ENCODE assay signal across 27 cellular contexts in genomic region chr10:33233635-33234034, GRCh38.
DNase-seq lines count a peak whose midpoint lies in the region; ATAC-seq and TF ChIP-seq lines count a peak whose summit lies in the region.
"Had no signal": no experiment of that assay in that cellular context is flagged by ENCODE, and none has a peak within 500 bp of the region (broad histone marks: within the 10 kb centered on the region; RNA-seq: fewer than 3 reads in every experiment).

No MANE protein-coding gene starts in this region.

- H3F3A ChIP-seq in GM23248 (ENCODE audit: insufficient read depth): peaks cover 95% of the 10 kb centered on the region

- no peak for TF ChIP-seq CTCF in brain microvascular endothelial cell (IDR thresholded peaks at IDR 0.05; ENCODE audit: low read depth, low read length, missing control alignments)
- no peak for TF ChIP-seq CTCF in lower lobe of right lung (IDR thresholded peaks at IDR 0.05)

- in situ Hi-C loops in GM23248 (cut with MboI): no loop called here
- in situ Hi-C loops in brain microvascular endothelial cell (cut with HindIII; ENCODE audit: low pct_ligation_motif_present, low sequenced_read_pairs): no loop called here

- H3K36me3 ChIP-seq in GM23248 (ENCODE audit: low read depth): no peaks in the 10 kb centered on the region
- H3K36me3 ChIP-seq in brain microvascular endothelial cell (replicated peaks): peaks cover 15% of the 10 kb centered on the region
- peaks cover 7% of the 10 kb centered on the region for H3K36me3 ChIP-seq in lower lobe of right lung
- H3K36me3 ChIP-seq in skeletal muscle satellite cell (ENCODE audit: insufficient read depth, low read length): peaks cover 44% of the 10 kb centered on the region

- H3K27ac ChIP-seq in GM23248 (peak overlapping the region; percentile 91), brain microvascular endothelial cell (peak overlapping the region; percentile 52), lower lobe of right lung (peak overlapping the region; percentile 20)
- H3K27ac ChIP-seq: BLaER1 treated with 17β-estradiol and CSF1 and Interleukin-3, amounts not matched to agents 10 nM and 100 nM; PC-9 had no signal

- H3K4me3 ChIP-seq in GM23248 (no peak overlapping the region), brain microvascular endothelial cell (ENCODE audit: low read depth, low read length) (no peak overlapping the region), lower lobe of right lung (no peak overlapping the region), skeletal muscle satellite cell (ENCODE audit: low read length) (no peak overlapping the region)
- H3K4me3 ChIP-seq: BLaER1 treated with 17β-estradiol and CSF1 and Interleukin-3, amounts not matched to agents 10 nM and 100 nM; PC-9; spleen had no signal

- H2AFZ ChIP-seq in GM23248: no peak overlapping the region
- H2AFZ ChIP-seq: PC-9 had no signal

- H3K4me1 ChIP-seq in GM23248 (ENCODE audit: insufficient read depth) (peaks cover 75% of the 10 kb centered on the region), lower lobe of right lung (peaks cover 34% of the 10 kb centered on the region), skeletal muscle satellite cell (ENCODE audit: control insufficient read depth, insufficient read depth, low read length) (peaks cover 62% of the 10 kb centered on the region)
- H3K4me1 ChIP-seq: BLaER1 treated with 17β-estradiol and CSF1 and Interleukin-3, amounts not matched to agents 10 nM and 100 nM had no signal

- intact Hi-C loops in lower lobe of right lung (cut with DNase I): no loop called here

- 66 to 70% methylated on average over 3 of the region's 3 CpGs for WGBS in GM23248 (ENCODE audit: low coverage in 1 of 2, low lambda C conversion rate in 2 of 2, missing lambda C conversion rate in 2 of 2), 2 experiments

- peak overlapping the region; percentile 55 for H3K4me2 ChIP-seq in GM23248 (ENCODE audit: unreplicated experiment)
- H3K4me2 ChIP-seq in skeletal muscle satellite cell (ENCODE audit: low read length): no peak overlapping the region
- H3K4me2 ChIP-seq: BLaER1 treated with 17β-estradiol and CSF1 and Interleukin-3, amounts not matched to agents 10 nM and 100 nM; PC-9 had no signal

- no peak for ATAC-seq in lower lobe of right lung
- ATAC-seq: left colon, WTC11 had no signal

- no peaks in the 10 kb centered on the region for H4K20me1 ChIP-seq in GM23248 (ENCODE audit: insufficient read depth)

- DNase-seq in GM23248 (peak; percentile 28), brain microvascular endothelial cell (no peak), lower lobe of right lung (no peak), NCI-H2171 treated with DMSO at 0.1 percent for 48 hours (lab: John Stamatoyannopoulos, UW) (no peak), HK-2 (ENCODE audit: unreplicated experiment) (no peak), ureter (ENCODE audit: low spot score) (no peak)
- DNase-seq: activated CD4-positive, alpha-beta T cell treated with anti-CD3 and anti-CD28 coated beads, Interleukin-2, amount 10 ng/mL, durations not matched to agents 7 days and 5 days; activated gamma-delta T cell; activated T-cell treated with anti-CD3 and anti-CD28 coated beads, Interleukin-2, amount 50 U/mL, for 24 hours; COR-L47; GOT3; left colon; naive B cell; NCI-H1105; NCI-H187 treated with DMSO at 0.1 percent for 48 hours; NCI-H524; nucleus accumbens; PC-9; SHP77 treated with DMSO at 0.1 percent for 48 hours; spleen; stimulated activated CD4-positive, alpha-beta T cell treated with anti-CD3 and anti-CD28 coated beads, Interleukin-2, amount 100 ng/mL, for 48 hours; SW 1271; T-helper 9 cell; trophoblast cell had no signal

- no peaks in the 10 kb centered on the region for H3K9me2 ChIP-seq in GM23248 (ENCODE audit: insufficient read depth)

- no peaks in the 10 kb centered on the region for H3K27me3 ChIP-seq in GM23248 (replicated peaks; ENCODE audit: insufficient read depth)
- H3K27me3 ChIP-seq in brain microvascular endothelial cell (replicated peaks): no peaks in the 10 kb centered on the region
- no peaks in the 10 kb centered on the region for H3K27me3 ChIP-seq in lower lobe of right lung (ENCODE audit: low read depth)
- no peaks in the 10 kb centered on the region for H3K27me3 ChIP-seq in skeletal muscle satellite cell (ENCODE audit: control insufficient read depth, insufficient read depth, low read length)
- H3K27me3 ChIP-seq: BLaER1 treated with 17β-estradiol and CSF1 and Interleukin-3, amounts not matched to agents 10 nM and 100 nM; spleen had no signal

- H3K9ac ChIP-seq in GM23248: 0 out of 2 replicates have a peak overlapping the region, but pooled peaks have one; percentile 3
- H3K9ac ChIP-seq in skeletal muscle satellite cell (ENCODE audit: low read depth, low read length): peak overlapping the region; percentile 15
- H3K9ac ChIP-seq: BLaER1 treated with 17β-estradiol and CSF1 and Interleukin-3, amounts not matched to agents 10 nM and 100 nM had no signal

- peaks cover 77% of the 10 kb centered on the region for H3K79me2 ChIP-seq in GM23248 (ENCODE audit: insufficient read depth)

- no peaks in the 10 kb centered on the region for H3K9me3 ChIP-seq in GM23248 (ENCODE audit: low read depth)
- H3K9me3 ChIP-seq in lower lobe of right lung: no peaks in the 10 kb centered on the region
- no peaks in the 10 kb centered on the region for H3K9me3 ChIP-seq in skeletal muscle satellite cell (replicated peaks; ENCODE audit: low read length)
- H3K9me3 ChIP-seq: BLaER1 treated with 17β-estradiol and CSF1 and Interleukin-3, amounts not matched to agents 10 nM and 100 nM; spleen had no signal

Comparison
In these comparisons a context has a peak if more than half of its experiments do, and no peak if none do; other contexts are left out.
1. H3K27ac ChIP-seq: peak in every context shown above with its lines; median percentile 91 in GM23248; 52 in brain microvascular endothelial cell; 20 in lower lobe of right lung.